In genomic region chr3:129313983-129314756, GRCh38 we compare ENCODE assay signal across 1 cellular context.
A peak's percentile ranks its signal among the peaks of the same experiment; 100 is the strongest.
TF ChIP-seq lines count a peak whose summit lies in the region.

No MANE protein-coding gene starts in this region.

TF ChIP-seq in HepG2, 621 proteins besides CTCF, POLR2A, EP300 and RAD21 (continued from another document and continues in another):
- peak; percentile 93 for TF ChIP-seq CEBPG (CRISPR knock-in tag; IDR thresholded peaks at IDR 0.05)
- no peak for TF ChIP-seq FOSL2 (CRISPR knock-in tag; IDR thresholded peaks at IDR 0.05)
- 0 out of 2 replicates have a peak, but pooled peaks have one; percentile 40 for TF ChIP-seq HDAC6 (IDR thresholded peaks at IDR 0.05; ENCODE audit: low read depth, low read length)
- 0 out of 2 replicates have a peak, but pooled peaks have one; percentile 45 for TF ChIP-seq ZNF264 (CRISPR knock-in tag; IDR thresholded peaks at IDR 0.05)
- TF ChIP-seq FOXK2 (IDR thresholded peaks at IDR 0.05): no peak
- TF ChIP-seq IRF2 (CRISPR knock-in tag; IDR thresholded peaks at IDR 0.05): no peak
- no peak for TF ChIP-seq ZNF724P (CRISPR knock-in tag; IDR thresholded peaks at IDR 0.05; ENCODE audit: borderline replicate concordance)
- TF ChIP-seq MAX (IDR thresholded peaks at IDR 0.05): peak; percentile 10; the same call in 1 of the 2 replicates
- TF ChIP-seq GATAD2A (CRISPR knock-in tag; IDR thresholded peaks at IDR 0.05): peak; percentile 50; the same call in 1 of the 2 replicates
- no peak for TF ChIP-seq ZNF761 (CRISPR knock-in tag; conservative IDR thresholded peaks at IDR 0.05)
- peak; percentile 35 for TF ChIP-seq THAP11 (CRISPR knock-in tag; IDR thresholded peaks at IDR 0.05)
- no peak for TF ChIP-seq HMGA1 (CRISPR knock-in tag; conservative IDR thresholded peaks at IDR 0.05)
- no peak for TF ChIP-seq MTA1 (CRISPR knock-in tag; IDR thresholded peaks at IDR 0.05; ENCODE audit: borderline replicate concordance)
- TF ChIP-seq CENPT (CRISPR knock-in tag; IDR thresholded peaks at IDR 0.05; ENCODE audit: low read depth): no peak
- peak; percentile 42; the same call in 1 of the 2 replicates for TF ChIP-seq HMG20A (CRISPR knock-in tag; IDR thresholded peaks at IDR 0.05; ENCODE audit: borderline replicate concordance)
- TF ChIP-seq ZBTB3 (CRISPR knock-in tag; IDR thresholded peaks at IDR 0.05; ENCODE audit: borderline replicate concordance, low read depth): no peak
- TF ChIP-seq TFE3 (CRISPR knock-in tag; IDR thresholded peaks at IDR 0.05): 0 out of 2 replicates have a peak, but pooled peaks have one; percentile 37
- TF ChIP-seq NCOR1 (IDR thresholded peaks at IDR 0.05; ENCODE audit: borderline replicate concordance, low read length): peak; percentile 68; the same call in 1 of the 2 replicates
- TF ChIP-seq ZNF326 (CRISPR knock-in tag; IDR thresholded peaks at IDR 0.05; ENCODE audit: borderline replicate concordance): no peak
- TF ChIP-seq ZMAT5 (CRISPR knock-in tag; IDR thresholded peaks at IDR 0.05; ENCODE audit: borderline replicate concordance, low read depth): no peak
- TF ChIP-seq HNF4A (CRISPR knock-in tag; IDR thresholded peaks at IDR 0.05): peak; percentile 87
- TF ChIP-seq, protein P1, sequence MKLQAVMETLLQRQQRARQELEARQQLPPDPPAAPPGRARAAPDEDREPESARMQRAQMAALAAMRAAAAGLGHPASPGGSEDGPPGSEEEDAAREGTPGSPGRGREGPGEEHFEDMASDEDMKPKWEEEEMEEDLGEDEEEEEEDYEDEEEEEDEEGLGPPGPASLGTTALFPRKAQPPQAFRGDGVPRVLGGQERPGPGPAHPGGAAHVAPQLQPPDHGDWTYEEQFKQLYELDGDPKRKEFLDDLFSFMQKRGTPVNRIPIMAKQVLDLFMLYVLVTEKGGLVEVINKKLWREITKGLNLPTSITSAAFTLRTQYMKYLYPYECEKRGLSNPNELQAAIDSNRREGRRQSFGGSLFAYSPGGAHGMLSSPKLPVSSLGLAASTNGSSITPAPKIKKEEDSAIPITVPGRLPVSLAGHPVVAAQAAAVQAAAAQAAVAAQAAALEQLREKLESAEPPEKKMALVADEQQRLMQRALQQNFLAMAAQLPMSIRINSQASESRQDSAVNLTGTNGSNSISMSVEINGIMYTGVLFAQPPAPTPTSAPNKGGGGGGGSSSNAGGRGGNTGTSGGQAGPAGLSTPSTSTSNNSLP (IDR thresholded peaks at IDR 0.05; ENCODE audit: low read depth, low read length): no peak
- TF ChIP-seq ZSCAN9 (CRISPR knock-in tag; IDR thresholded peaks at IDR 0.05; ENCODE audit: borderline replicate concordance): no peak
- peak; percentile 46; the same call in 1 of the 2 replicates for TF ChIP-seq NCOA2 (CRISPR knock-in tag; IDR thresholded peaks at IDR 0.05)
- peak; percentile 31; the same call in 1 of the 2 replicates for TF ChIP-seq ZC3H4 (CRISPR knock-in tag; IDR thresholded peaks at IDR 0.05; ENCODE audit: borderline replicate concordance)
- TF ChIP-seq NFIC (IDR thresholded peaks at IDR 0.05; ENCODE audit: low read length): no peak
- peak; percentile 46; the same call in 1 of the 2 replicates for TF ChIP-seq TARDBP (CRISPR knock-in tag; IDR thresholded peaks at IDR 0.05)
- TF ChIP-seq BCL6 (CRISPR knock-in tag; IDR thresholded peaks at IDR 0.05): no peak
- no peak for TF ChIP-seq SP140L (CRISPR knock-in tag; IDR thresholded peaks at IDR 0.05; ENCODE audit: borderline replicate concordance)
- TF ChIP-seq KMT2A (CRISPR knock-in tag; IDR thresholded peaks at IDR 0.05): no peak
- no peak for TF ChIP-seq SOX13 (IDR thresholded peaks at IDR 0.05)
- TF ChIP-seq SOX13 (CRISPR knock-in tag; conservative IDR thresholded peaks at IDR 0.05 in 1 of 2, IDR thresholded peaks at IDR 0.05 in 1 of 2): peak in 1 of 2 experiments; percentile 30; a peak in 2 of 4 replicates
- peak; percentile 50 for TF ChIP-seq ZNF441 (CRISPR knock-in tag; IDR thresholded peaks at IDR 0.05; ENCODE audit: borderline replicate concordance)
- peak; percentile 48 for TF ChIP-seq PATZ1 (CRISPR knock-in tag; IDR thresholded peaks at IDR 0.05)
- TF ChIP-seq HIVEP1 (CRISPR knock-in tag; IDR thresholded peaks at IDR 0.05): no peak
- TF ChIP-seq ZNF7 (CRISPR knock-in tag; IDR thresholded peaks at IDR 0.05): no peak
- TF ChIP-seq SP1 (IDR thresholded peaks at IDR 0.05): no peak
- no peak for TF ChIP-seq SP1 (CRISPR knock-in tag; IDR thresholded peaks at IDR 0.05)
- TF ChIP-seq ZNF749 (CRISPR knock-in tag; IDR thresholded peaks at IDR 0.05; ENCODE audit: borderline replicate concordance): no peak
- TF ChIP-seq ZBTB2 (CRISPR knock-in tag; IDR thresholded peaks at IDR 0.05; ENCODE audit: low read depth): no peak
- no peak for TF ChIP-seq ZNF746 (CRISPR knock-in tag; IDR thresholded peaks at IDR 0.05)
- peak; percentile 76; the same call in 1 of the 2 replicates for TF ChIP-seq CEBPB (IDR thresholded peaks at IDR 0.05; ENCODE audit: borderline replicate concordance, low read depth, low read length)
- peak; percentile 36; the same call in 1 of the 2 replicates for TF ChIP-seq PAXIP1 (CRISPR knock-in tag; conservative IDR thresholded peaks at IDR 0.05)
- TF ChIP-seq MED1 (CRISPR knock-in tag; IDR thresholded peaks at IDR 0.05): peak; percentile 14; the same call in 1 of the 2 replicates
- TF ChIP-seq CAMTA2 (CRISPR knock-in tag; IDR thresholded peaks at IDR 0.05; ENCODE audit: borderline replicate concordance): 0 out of 2 replicates have a peak, but pooled peaks have one; percentile 40
- no peak for TF ChIP-seq ZNF883 (CRISPR knock-in tag; IDR thresholded peaks at IDR 0.05; ENCODE audit: not compliant biosample characterization)
- TF ChIP-seq DR1 (CRISPR knock-in tag; IDR thresholded peaks at IDR 0.05): no peak
- TF ChIP-seq ZNF34 (CRISPR knock-in tag; IDR thresholded peaks at IDR 0.05; ENCODE audit: borderline replicate concordance): no peak
- no peak for TF ChIP-seq SRY (CRISPR knock-in tag; IDR thresholded peaks at IDR 0.05)
- TF ChIP-seq ARID4A (CRISPR knock-in tag; IDR thresholded peaks at IDR 0.05; ENCODE audit: borderline replicate concordance): no peak
- TF ChIP-seq, protein P2, sequence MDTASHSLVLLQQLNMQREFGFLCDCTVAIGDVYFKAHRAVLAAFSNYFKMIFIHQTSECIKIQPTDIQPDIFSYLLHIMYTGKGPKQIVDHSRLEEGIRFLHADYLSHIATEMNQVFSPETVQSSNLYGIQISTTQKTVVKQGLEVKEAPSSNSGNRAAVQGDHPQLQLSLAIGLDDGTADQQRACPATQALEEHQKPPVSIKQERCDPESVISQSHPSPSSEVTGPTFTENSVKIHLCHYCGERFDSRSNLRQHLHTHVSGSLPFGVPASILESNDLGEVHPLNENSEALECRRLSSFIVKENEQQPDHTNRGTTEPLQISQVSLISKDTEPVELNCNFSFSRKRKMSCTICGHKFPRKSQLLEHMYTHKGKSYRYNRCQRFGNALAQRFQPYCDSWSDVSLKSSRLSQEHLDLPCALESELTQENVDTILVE (CRISPR knock-in tag; IDR thresholded peaks at IDR 0.05): peak; percentile 52; the same call in 1 of the 2 replicates
- no peak for TF ChIP-seq SMARCC2 (IDR thresholded peaks at IDR 0.05)
- no peak for TF ChIP-seq AHR (CRISPR knock-in tag; IDR thresholded peaks at IDR 0.05)
- no peak for TF ChIP-seq ZNF737 (CRISPR knock-in tag; IDR thresholded peaks at IDR 0.05; ENCODE audit: borderline replicate concordance)
- TF ChIP-seq NFATC3 (CRISPR knock-in tag; IDR thresholded peaks at IDR 0.05): no peak
